In genomic region chr11:63835156-63835540, GRCh38 we compare ENCODE assay signal across 23 cellular contexts.
"Had no signal": no experiment of that assay in that cellular context is flagged by ENCODE, and none has a peak within 500 bp of the region (broad histone marks: within the 10 kb centered on the region; RNA-seq: fewer than 3 reads in every experiment).

No MANE protein-coding gene starts in this region.

- H3K27me3 ChIP-seq: esophagus squamous epithelium, gastrocnemius medialis had no signal

- H3K4me3 ChIP-seq: esophagus squamous epithelium, gastrocnemius medialis, thoracic aorta had no signal

- H3K9me3 Mint-ChIP-seq: activated CD4-positive, alpha-beta memory T cell treated with anti-CD3 and anti-CD28 coated beads, Interleukin-2, amount 10 ng/mL, durations not matched to agents 7 days and 5 days; activated T-cell treated with anti-CD3 and anti-CD28 coated beads, Interleukin-2, amount 50 U/mL, for 24 hours; activated T-helper 2 cell treated with anti-CD3 and anti-CD28 coated beads, Interferon-gamma antibody, Interleukin-2, Interleukin-4, amounts not matched to agents 10 μg/mL and 5 μg/mL and 100 μg/mL, durations not matched to agents 14 hours and 24 hours and 36 hours; endodermal cell; memory B cell; stimulated activated effector memory CD8-positive, alpha-beta T cell treated with anti-CD3 and anti-CD28 coated beads, Interleukin-12 subunit alpha, Interleukin-12 subunit beta, amount 100 ng/mL, for 72 hours; T-helper 1 cell treated with Interleukin-12 subunit alpha and Interleukin-12 subunit beta and Interleukin-4 antibody, amounts not matched to agents 30 μg/mL and 1 μg/mL, for 36 hours; type B pancreatic cell had no signal

- H3K36me3 Mint-ChIP-seq: activated naive CD8-positive, alpha-beta T cell; type B pancreatic cell had no signal

- ATAC-seq: gastrocnemius medialis; left cardiac atrium; sciatic nerve; stimulated activated effector memory CD8-positive, alpha-beta T cell treated with anti-CD3 and anti-CD28 coated beads, Interleukin-12 subunit alpha, Interleukin-12 subunit beta, amount 100 ng/mL, for 72 hours had no signal

- H3K27ac Mint-ChIP-seq: activated CD4-positive, alpha-beta memory T cell treated with anti-CD3 and anti-CD28 coated beads, Interleukin-2, amount 10 ng/mL, durations not matched to agents 7 days and 5 days; activated naive CD8-positive, alpha-beta T cell; activated T-cell treated with anti-CD3 and anti-CD28 coated beads, Interleukin-2, amount 50 U/mL, for 24 hours; activated T-helper 2 cell treated with anti-CD3 and anti-CD28 coated beads, Interferon-gamma antibody, Interleukin-2, Interleukin-4, amounts not matched to agents 10 μg/mL and 5 μg/mL and 100 μg/mL, durations not matched to agents 14 hours and 24 hours and 36 hours; endodermal cell; memory B cell; stimulated activated effector memory CD8-positive, alpha-beta T cell treated with anti-CD3 and anti-CD28 coated beads, Interleukin-12 subunit alpha, Interleukin-12 subunit beta, amount 100 ng/mL, for 72 hours; T-helper 1 cell treated with Interleukin-12 subunit alpha and Interleukin-12 subunit beta and Interleukin-4 antibody, amounts not matched to agents 30 μg/mL and 1 μg/mL, for 36 hours; type B pancreatic cell had no signal

- H3K27ac ChIP-seq: esophagus squamous epithelium, gastrocnemius medialis, thoracic aorta had no signal

- DNase-seq: activated CD4-positive, alpha-beta memory T cell treated with anti-CD3 and anti-CD28 coated beads, Interleukin-2, amount 10 ng/mL, durations not matched to agents 7 days and 5 days; activated CD4-positive, alpha-beta T cell treated with anti-CD3 and anti-CD28 coated beads for 48 hours; activated CD8-positive, alpha-beta memory T cell treated with anti-CD3 and anti-CD28 coated beads, Interleukin-2, amount 50 U/mL, for 4 hours; activated naive CD4-positive, alpha-beta T cell; activated T-cell treated with anti-CD3 and anti-CD28 coated beads, Interleukin-2, amount 50 U/mL, for 24 hours; amygdala; cerebellar nuclear complex; cortex of kidney; endodermal cell; esophagus squamous epithelium; gastrocnemius medialis; hypothalamus; left cardiac atrium; occipital lobe; stimulated activated CD4-positive, alpha-beta T cell treated with anti-CD3 and anti-CD28 coated beads, Interleukin-2, amount 100 ng/mL, for 24 hours had no signal

- H3K4me3 Mint-ChIP-seq: activated CD4-positive, alpha-beta memory T cell treated with anti-CD3 and anti-CD28 coated beads, Interleukin-2, amount 10 ng/mL, durations not matched to agents 7 days and 5 days; activated naive CD8-positive, alpha-beta T cell; activated T-cell treated with anti-CD3 and anti-CD28 coated beads, Interleukin-2, amount 50 U/mL, for 24 hours; endodermal cell; memory B cell; stimulated activated effector memory CD8-positive, alpha-beta T cell treated with anti-CD3 and anti-CD28 coated beads, Interleukin-12 subunit alpha, Interleukin-12 subunit beta, amount 100 ng/mL, for 72 hours; T-helper 1 cell treated with Interleukin-12 subunit alpha and Interleukin-12 subunit beta and Interleukin-4 antibody, amounts not matched to agents 30 μg/mL and 1 μg/mL, for 36 hours; type B pancreatic cell had no signal

- H3K9me3 ChIP-seq: esophagus squamous epithelium, gastrocnemius medialis, thoracic aorta had no signal

- H3K36me3 ChIP-seq: esophagus squamous epithelium, gastrocnemius medialis, thoracic aorta had no signal

- H3K27me3 Mint-ChIP-seq: activated CD4-positive, alpha-beta memory T cell treated with anti-CD3 and anti-CD28 coated beads, Interleukin-2, amount 10 ng/mL, durations not matched to agents 7 days and 5 days; activated naive CD8-positive, alpha-beta T cell; activated T-cell treated with anti-CD3 and anti-CD28 coated beads, Interleukin-2, amount 50 U/mL, for 24 hours; memory B cell; type B pancreatic cell had no signal
